Comparison of ENCODE assay signal across 1 cellular context in genomic region chrX:154359362-154360154, GRCh38.
A peak's percentile ranks its signal among the peaks of the same experiment; 100 is the strongest.
TF ChIP-seq lines count a peak whose summit lies in the region.

No MANE protein-coding gene starts in this region.

TF ChIP-seq in HepG2, 621 proteins besides CTCF, POLR2A, EP300 and RAD21:
- TF ChIP-seq SRSF9 (IDR thresholded peaks at IDR 0.05; ENCODE audit: borderline replicate concordance, insufficient read depth, low read depth, low read length, poor library complexity, severe bottlenecking) (no peak), AGO2 (optimal IDR thresholded peaks at IDR 0.05; ENCODE audit: low read depth, low read length) (peak; percentile 49), RBFOX2 (IDR thresholded peaks at IDR 0.05; ENCODE audit: low read depth, low read length) (peak; percentile 48; the same call in 1 of the 2 replicates), HHEX (CRISPR knock-in tag; IDR thresholded peaks at IDR 0.05) (no peak), SAFB2 (CRISPR knock-in tag; IDR thresholded peaks at IDR 0.05; ENCODE audit: borderline replicate concordance, low read depth) (no peak), HNF4A (CRISPR knock-in tag; IDR thresholded peaks at IDR 0.05) (no peak), RARG (CRISPR knock-in tag; IDR thresholded peaks at IDR 0.05; ENCODE audit: low read depth) (no peak)
TF ChIP-seq in HepG2: peak in this region for 2.
